Comparison of ENCODE assay signal across 4 cellular contexts in genomic region chr9:109198736-109199384, GRCh38.
TF ChIP-seq lines count a peak whose summit lies in the region.

No MANE protein-coding gene starts in this region.

TF ChIP-seq in SK-N-SH, 30 proteins besides CTCF, POLR2A, EP300 and RAD21:
- TF ChIP-seq RXRA (IDR thresholded peaks at IDR 0.05; ENCODE audit: borderline replicate concordance, low read depth) (no peak), SMC3 (IDR thresholded peaks at IDR 0.05; ENCODE audit: low read depth, low read length) (0 out of 2 replicates have a peak, but pooled peaks have one; percentile 4), GABPA (IDR thresholded peaks at IDR 0.05; ENCODE audit: low read depth) (no peak)
- TF ChIP-seq, protein P1, sequence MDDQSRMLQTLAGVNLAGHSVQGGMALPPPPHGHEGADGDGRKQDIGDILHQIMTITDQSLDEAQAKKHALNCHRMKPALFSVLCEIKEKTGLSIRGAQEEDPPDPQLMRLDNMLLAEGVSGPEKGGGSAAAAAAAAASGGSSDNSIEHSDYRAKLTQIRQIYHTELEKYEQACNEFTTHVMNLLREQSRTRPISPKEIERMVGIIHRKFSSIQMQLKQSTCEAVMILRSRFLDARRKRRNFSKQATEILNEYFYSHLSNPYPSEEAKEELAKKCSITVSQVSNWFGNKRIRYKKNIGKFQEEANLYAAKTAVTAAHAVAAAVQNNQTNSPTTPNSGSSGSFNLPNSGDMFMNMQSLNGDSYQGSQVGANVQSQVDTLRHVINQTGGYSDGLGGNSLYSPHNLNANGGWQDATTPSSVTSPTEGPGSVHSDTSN (IDR thresholded peaks at IDR 0.05), result no peak

TF ChIP-seq in SK-N-SH treated with all-trans-retinoic acid at 6 μM for 48 hours, 23 proteins besides CTCF, POLR2A, EP300 and RAD21 (continues in another document):
- TF ChIP-seq CSDC2 (CRISPR knock-in tag; IDR thresholded peaks at IDR 0.05), result no peak
- no peak for TF ChIP-seq ISL1 (CRISPR knock-in tag; IDR thresholded peaks at IDR 0.05)
- no peak for TF ChIP-seq PATZ1 (CRISPR knock-in tag; IDR thresholded peaks at IDR 0.05; ENCODE audit: borderline replicate concordance)
- no peak for TF ChIP-seq ZNF70 (CRISPR knock-in tag; IDR thresholded peaks at IDR 0.05)
- no peak for TF ChIP-seq OSR1 (CRISPR knock-in tag; IDR thresholded peaks at IDR 0.05)
- no peak for TF ChIP-seq ZC3H10 (CRISPR knock-in tag; IDR thresholded peaks at IDR 0.05)
- TF ChIP-seq, protein P2, sequence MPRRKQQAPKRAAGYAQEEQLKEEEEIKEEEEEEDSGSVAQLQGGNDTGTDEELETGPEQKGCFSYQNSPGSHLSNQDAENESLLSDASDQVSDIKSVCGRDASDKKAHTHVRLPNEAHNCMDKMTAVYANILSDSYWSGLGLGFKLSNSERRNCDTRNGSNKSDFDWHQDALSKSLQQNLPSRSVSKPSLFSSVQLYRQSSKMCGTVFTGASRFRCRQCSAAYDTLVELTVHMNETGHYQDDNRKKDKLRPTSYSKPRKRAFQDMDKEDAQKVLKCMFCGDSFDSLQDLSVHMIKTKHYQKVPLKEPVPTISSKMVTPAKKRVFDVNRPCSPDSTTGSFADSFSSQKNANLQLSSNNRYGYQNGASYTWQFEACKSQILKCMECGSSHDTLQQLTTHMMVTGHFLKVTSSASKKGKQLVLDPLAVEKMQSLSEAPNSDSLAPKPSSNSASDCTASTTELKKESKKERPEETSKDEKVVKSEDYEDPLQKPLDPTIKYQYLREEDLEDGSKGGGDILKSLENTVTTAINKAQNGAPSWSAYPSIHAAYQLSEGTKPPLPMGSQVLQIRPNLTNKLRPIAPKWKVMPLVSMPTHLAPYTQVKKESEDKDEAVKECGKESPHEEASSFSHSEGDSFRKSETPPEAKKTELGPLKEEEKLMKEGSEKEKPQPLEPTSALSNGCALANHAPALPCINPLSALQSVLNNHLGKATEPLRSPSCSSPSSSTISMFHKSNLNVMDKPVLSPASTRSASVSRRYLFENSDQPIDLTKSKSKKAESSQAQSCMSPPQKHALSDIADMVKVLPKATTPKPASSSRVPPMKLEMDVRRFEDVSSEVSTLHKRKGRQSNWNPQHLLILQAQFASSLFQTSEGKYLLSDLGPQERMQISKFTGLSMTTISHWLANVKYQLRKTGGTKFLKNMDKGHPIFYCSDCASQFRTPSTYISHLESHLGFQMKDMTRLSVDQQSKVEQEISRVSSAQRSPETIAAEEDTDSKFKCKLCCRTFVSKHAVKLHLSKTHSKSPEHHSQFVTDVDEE (CRISPR knock-in tag; IDR thresholded peaks at IDR 0.05), result no peak
- no peak for TF ChIP-seq GLIS3 (CRISPR knock-in tag; IDR thresholded peaks at IDR 0.05)
- no peak for TF ChIP-seq ARNTL (CRISPR knock-in tag; IDR thresholded peaks at IDR 0.05; ENCODE audit: borderline replicate concordance, low read depth)
- no peak for TF ChIP-seq CREB5 (CRISPR knock-in tag; IDR thresholded peaks at IDR 0.05; ENCODE audit: low read depth)
- TF ChIP-seq ZFP3 (CRISPR knock-in tag; IDR thresholded peaks at IDR 0.05), result no peak
- TF ChIP-seq PPARA (CRISPR knock-in tag; IDR thresholded peaks at IDR 0.05; ENCODE audit: borderline replicate concordance), result no peak

TF ChIP-seq in K562, 482 proteins besides CTCF, POLR2A, EP300 and RAD21 (continues in another document):
- TF ChIP-seq KLF6 (CRISPR knock-in tag; IDR thresholded peaks at IDR 0.05; ENCODE audit: borderline replicate concordance) (no peak), POLR2H (tag; IDR thresholded peaks at IDR 0.05; ENCODE audit: low read depth) (no peak), SIX5 (IDR thresholded peaks at IDR 0.05; ENCODE audit: borderline replicate concordance in 1 of 2, insufficient read depth in 1 of 2, low read depth in 1 of 2, low read length in 2 of 2) (no peak), E2F3 (CRISPR knock-in tag; IDR thresholded peaks at IDR 0.05) (no peak), PBX2 (CRISPR knock-in tag; IDR thresholded peaks at IDR 0.05; ENCODE audit: low read depth) (no peak), PBX2 (tag; conservative IDR thresholded peaks at IDR 0.05; ENCODE audit: low read depth) (0 out of 2 replicates have a peak, but pooled peaks have one; percentile 10), ZNF445 (CRISPR knock-in tag; IDR thresholded peaks at IDR 0.05; ENCODE audit: low read depth) (no peak), TAF9B (IDR thresholded peaks at IDR 0.05; ENCODE audit: partially characterized antibody) (no peak), SMC3 (conservative IDR thresholded peaks at IDR 0.05; ENCODE audit: insufficient read depth, low read depth, low read length) (0 out of 2 replicates have a peak, but pooled peaks have one; percentile 26), BHLHE40 (IDR thresholded peaks at IDR 0.05; ENCODE audit: low read length) (no peak), RNF219 (CRISPR knock-in tag; IDR thresholded peaks at IDR 0.05) (no peak), ZNF444 (CRISPR knock-in tag; IDR thresholded peaks at IDR 0.05) (no peak), KDM5B (IDR thresholded peaks at IDR 0.05; ENCODE audit: insufficient replicate concordance, low read depth, low read length) (no peak), KAT8 (IDR thresholded peaks at IDR 0.05; ENCODE audit: low read depth) (no peak), GTF2F1 (IDR thresholded peaks at IDR 0.05; ENCODE audit: low read depth, low read length) (no peak), RFX5 (IDR thresholded peaks at IDR 0.05; ENCODE audit: low read depth, low read length) (no peak), STAT5B (CRISPR knock-in tag; IDR thresholded peaks at IDR 0.05) (no peak), BCOR (IDR thresholded peaks at IDR 0.05) (no peak), MNT (conservative IDR thresholded peaks at IDR 0.05) (0 out of 4 replicates have a peak, but pooled peaks have one; percentile 26 to 31), MEIS2 (IDR thresholded peaks at IDR 0.05; ENCODE audit: partially characterized antibody) (peak; percentile 65)

TF ChIP-seq in GM12891, 5 proteins besides CTCF, POLR2A, EP300 and RAD21:
- TF ChIP-seq PAX5 (IDR thresholded peaks at IDR 0.05; ENCODE audit: insufficient read depth, low read length, severe bottlenecking) (no peak), SPI1 (IDR thresholded peaks at IDR 0.05; ENCODE audit: low read depth, low read length) (no peak), POU2F2 (IDR thresholded peaks at IDR 0.05; ENCODE audit: low read depth, low read length) (no peak), TAF1 (IDR thresholded peaks at IDR 0.05; ENCODE audit: low read depth, low read length) (no peak), POLR2AphosphoS5 (IDR thresholded peaks at IDR 0.05; ENCODE audit: low read depth, low read length) (no peak)
TF ChIP-seq in GM12891: peak in this region for 0.
